ENCODE assay signal across 8 cellular contexts in the genomic region with DNA sequence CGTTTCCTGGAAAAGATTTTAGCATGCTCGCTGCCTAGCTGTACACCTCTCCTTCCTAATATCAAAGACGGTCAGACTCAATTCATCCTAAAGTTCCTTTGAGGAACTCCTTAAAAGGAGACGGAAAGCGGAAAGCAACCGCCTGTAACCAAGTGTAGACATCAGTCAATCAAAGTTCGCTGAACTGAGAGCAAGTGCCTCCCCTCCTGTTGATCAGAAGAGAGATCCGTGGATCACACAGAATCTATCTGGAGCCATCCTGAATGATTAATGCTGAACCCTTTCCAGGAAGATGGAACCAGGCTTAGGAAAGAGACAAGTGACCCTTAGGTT. TPM values are rescaled to one million over a fixed set of nuclear protein-coding genes. Genes with fewer than 3 reads are reported as not detected.
DNase-seq lines count a peak whose midpoint lies in the region; ATAC-seq and TF ChIP-seq lines count a peak whose summit lies in the region.

No MANE protein-coding gene starts in this region.

- peaks cover 23% of the 10 kb centered on the region for H3K4me1 ChIP-seq in CD8-positive, alpha-beta memory T cell (ENCODE audit: insufficient read depth, low read length)

- no peaks in the 10 kb centered on the region for H3K27me3 ChIP-seq in CD8-positive, alpha-beta memory T cell (ENCODE audit: insufficient read depth, low read length, poor library complexity, severe bottlenecking)

- H3K36me3 Mint-ChIP-seq in CD8-positive, alpha-beta memory T cell = peaks cover 0 to 12% (median 0%) of the 10 kb centered on the region in 3 donors
- H3K36me3 Mint-ChIP-seq in stimulated activated memory B cell treated with anti-CD40 and anti-IgM and Interleukin-4, amounts not matched to agents 10 μg/mL and 1 μg/mL and 100 μg/mL, for 72 hours = peaks cover 7% of the 10 kb centered on the region

- no peaks in the 10 kb centered on the region for H3K36me3 ChIP-seq in CD8-positive, alpha-beta memory T cell (ENCODE audit: insufficient read depth, low read length)

- peak overlapping the region; percentile 90 for H3K27ac ChIP-seq in CD8-positive, alpha-beta memory T cell (ENCODE audit: low read depth, low read length)

- peaks cover 39 to 55% (median 54%) of the 10 kb centered on the region in 3 donors for H3K4me1 Mint-ChIP-seq in CD8-positive, alpha-beta memory T cell
- peaks cover 41% of the 10 kb centered on the region for H3K4me1 Mint-ChIP-seq in stimulated activated memory B cell treated with anti-CD40 and anti-IgM and Interleukin-4, amounts not matched to agents 10 μg/mL and 1 μg/mL and 100 μg/mL, for 72 hours

- ATAC-seq in GM21528 (IDR thresholded peaks at IDR 0.05; ENCODE audit: low FRiP score, unreplicated experiment) (peak; percentile 47), HG03025 (IDR thresholded peaks at IDR 0.05; ENCODE audit: low FRiP score, unreplicated experiment) (no peak), HG02840 (IDR thresholded peaks at IDR 0.05; ENCODE audit: low FRiP score, unreplicated experiment) (no peak)
- peak; percentile 69 for ATAC-seq in stimulated activated memory B cell treated with anti-CD40 and anti-IgM and Interleukin-4, amounts not matched to agents 10 μg/mL and 1 μg/mL and 100 μg/mL, for 72 hours

- peak overlapping the region; percentile 92 to 99 (median 96) for H3K4me3 Mint-ChIP-seq in CD8-positive, alpha-beta memory T cell
- peak overlapping the region; percentile 97 for H3K4me3 Mint-ChIP-seq in stimulated activated memory B cell treated with anti-CD40 and anti-IgM and Interleukin-4, amounts not matched to agents 10 μg/mL and 1 μg/mL and 100 μg/mL, for 72 hours

- no peak for TF ChIP-seq CTCF in astrocyte of the spinal cord (IDR thresholded peaks at IDR 0.05; ENCODE audit: low read depth, low read length)

- in situ Hi-C loops in astrocyte of the spinal cord (cut with HindIII; ENCODE audit: low sequenced_read_pairs) = no loop called here

- H3K9me3 ChIP-seq in CD8-positive, alpha-beta memory T cell (ENCODE audit: low read length) = no peaks in the 10 kb centered on the region

- no peaks in the 10 kb centered on the region for H3K9me3 Mint-ChIP-seq in CD8-positive, alpha-beta memory T cell
- no peaks in the 10 kb centered on the region for H3K9me3 Mint-ChIP-seq in stimulated activated memory B cell treated with anti-CD40 and anti-IgM and Interleukin-4, amounts not matched to agents 10 μg/mL and 1 μg/mL and 100 μg/mL, for 72 hours

- DNase-seq in CD8-positive, alpha-beta memory T cell = peak in 2 of 5 donors; percentile 12 to 30
- DNase-seq in NCI-H2171 treated with DMSO at 0.1 percent for 48 hours (lab: John Stamatoyannopoulos, UW) (peak; percentile 68), astrocyte of the spinal cord (ENCODE audit: low read depth, low spot score) (peak; percentile 19), inferior parietal cortex (ENCODE audit: extremely low spot score) (peak; percentile 34)

- CTCF ChIA-PET in CD8-positive, alpha-beta memory T cell (lab: Charles Lee) = interaction anchor here (1.0 to 3.7 kb wide), 10 partner anchors 9 to 200 kb away, joined by 3 to 25 read pairs (median 10); partner anchors contain the start of genes KLHL33 and PARP2

- peak overlapping the region; percentile 91 for H3K4me3 ChIP-seq in CD8-positive, alpha-beta memory T cell (ENCODE audit: low read length)
- peak overlapping the region; percentile 97 for H3K4me3 ChIP-seq in astrocyte of the spinal cord (ENCODE audit: low read depth, low read length)

- POLR2A ChIA-PET in CD8-positive, alpha-beta memory T cell (lab: Charles Lee) = interaction anchor here (1.2 kb wide), 1 partner anchor 42 kb away, joined by 6 read pairs; the partner anchor contains the start of gene APEX1

- H3K27ac Mint-ChIP-seq in CD8-positive, alpha-beta memory T cell = peak overlapping the region; percentile 92 to 100 (median 98)
- H3K27ac Mint-ChIP-seq in stimulated activated memory B cell treated with anti-CD40 and anti-IgM and Interleukin-4, amounts not matched to agents 10 μg/mL and 1 μg/mL and 100 μg/mL, for 72 hours = peak overlapping the region; percentile 93

- H3K27me3 Mint-ChIP-seq in CD8-positive, alpha-beta memory T cell = no peaks in the 10 kb centered on the region
- H3K27me3 Mint-ChIP-seq in stimulated activated memory B cell treated with anti-CD40 and anti-IgM and Interleukin-4, amounts not matched to agents 10 μg/mL and 1 μg/mL and 100 μg/mL, for 72 hours = no peaks in the 10 kb centered on the region

RNA-seq across cellular contexts. Expression of gene TEP1, which starts 0.5 kb away (rescaled TPM):
- 10 to 100 TPM; 31.7 to 33.0 TPM for total RNA-seq in CD8-positive, alpha-beta memory T cell
- polyA plus RNA-seq in CD8-positive, alpha-beta memory T cell = 9.1 TPM

RNA-seq across cellular contexts. Expression of gene KLHL33, which starts 22.2 kb away (rescaled TPM):
- under 1 TPM; 0.09 TPM for total RNA-seq in CD8-positive, alpha-beta memory T cell
- 0.12 TPM for polyA plus RNA-seq in CD8-positive, alpha-beta memory T cell

RNA-seq across cellular contexts. Expression of gene OSGEP, which starts 40.9 kb away (rescaled TPM):
- total RNA-seq in CD8-positive, alpha-beta memory T cell = 10 to 100 TPM; 58.0 to 58.1 TPM
- polyA plus RNA-seq in CD8-positive, alpha-beta memory T cell = 48.9 TPM

RNA-seq across cellular contexts. Expression of gene APEX1, which starts 41.3 kb away (rescaled TPM):
- total RNA-seq in CD8-positive, alpha-beta memory T cell = 100 to 1,000 TPM; 242 to 248 TPM
- polyA plus RNA-seq in CD8-positive, alpha-beta memory T cell = 117 TPM

RNA-seq across cellular contexts. Expression of gene PIP4P1, which starts 47.5 kb away (rescaled TPM):
- total RNA-seq in CD8-positive, alpha-beta memory T cell = 10 to 100 TPM; 29.5 to 33.5 TPM
- 36.4 TPM for polyA plus RNA-seq in CD8-positive, alpha-beta memory T cell

Comparison
In these comparisons a context has a peak if more than half of its experiments do, and no peak if none do; other contexts are left out.
1. ATAC-seq: peak in GM21528 (single experiment) and stimulated activated memory B cell treated with anti-CD40 and anti-IgM and Interleukin-4, amounts not matched to agents 10 μg/mL and 1 μg/mL and 100 μg/mL, for 72 hours (single experiment); none in HG03025 (single experiment) and HG02840 (single experiment).